10 cellular contexts compared by ENCODE assay signal in genomic region chrX:78333521-78333920, GRCh38. TPM values are rescaled to one million over a fixed set of nuclear protein-coding genes. Genes with fewer than 3 reads are reported as not detected.
DNase-seq lines count a peak whose midpoint lies in the region; ATAC-seq and TF ChIP-seq lines count a peak whose summit lies in the region.
"Had no signal": no experiment of that assay in that cellular context is flagged by ENCODE, and none has a peak within 500 bp of the region (broad histone marks: within the 10 kb centered on the region; RNA-seq: fewer than 3 reads in every experiment).

No MANE protein-coding gene starts in this region.

- CTCF ChIA-PET in activated CD4-positive, alpha-beta T cell treated with anti-CD3 and anti-CD28 coated beads, Interleukin-2, amount 10 ng/mL, durations not matched to agents 7 days and 5 days (lab: Charles Lee) = interaction anchor here (1.2 to 1.4 kb wide), 2 partner anchors 10 to 18 kb away, joined by 3 to 4 read pairs; no protein-coding TSS in a partner anchor

- H3K4me1 ChIP-seq in hepatocyte (ENCODE audit: insufficient read depth) = no peaks in the 10 kb centered on the region
- H3K4me1 ChIP-seq: colonic mucosa had no signal

- H3K36me3 ChIP-seq in hepatocyte (replicated peaks; ENCODE audit: insufficient read depth, low read depth) = no peaks in the 10 kb centered on the region
- H3K36me3 ChIP-seq: colonic mucosa had no signal

- peaks cover 8% of the 10 kb centered on the region for H3K9me3 Mint-ChIP-seq in activated CD4-positive, alpha-beta T cell treated with anti-CD3 and anti-CD28 coated beads, Interleukin-2, amount 10 ng/mL, durations not matched to agents 7 days and 5 days
- H3K9me3 Mint-ChIP-seq in naive thymus-derived CD8-positive, alpha-beta T cell = peaks cover 0 to 4% (median 3%) of the 10 kb centered on the region in 9 donors

- no peaks in the 10 kb centered on the region for H3K9me3 ChIP-seq in hepatocyte (ENCODE audit: low read depth)
- H3K9me3 ChIP-seq: colonic mucosa had no signal

- H3K79me2 ChIP-seq in hepatocyte = no peaks in the 10 kb centered on the region

- peak; percentile 27 for DNase-seq in activated CD4-positive, alpha-beta T cell treated with anti-CD3 and anti-CD28 coated beads, Interleukin-2, amount 10 ng/mL, durations not matched to agents 7 days and 5 days
- no peak for DNase-seq in activated CD4-positive, alpha-beta T cell treated with anti-CD3 and anti-CD28 coated beads for 48 hours
- DNase-seq in NAMALWA (ENCODE audit: low spot score) = peak; percentile 49
- peak in 5 of 10 donors; percentile 4 to 54 (median 12) for DNase-seq in naive thymus-derived CD8-positive, alpha-beta T cell
- DNase-seq in DMS114 treated with DMSO at 0.1 percent for 48 hours (lab: John Stamatoyannopoulos, UW; ENCODE audit: unreplicated experiment) = no peak
- DNase-seq in hepatocyte (ENCODE audit: low spot score) = no peak
- DNase-seq: colonic mucosa had no signal

- no peak for TF ChIP-seq CTCF in hepatocyte (IDR thresholded peaks at IDR 0.05; ENCODE audit: poor library complexity)

- peaks cover 64% of the 10 kb centered on the region for H3K4me1 Mint-ChIP-seq in activated CD4-positive, alpha-beta T cell treated with anti-CD3 and anti-CD28 coated beads, Interleukin-2, amount 10 ng/mL, durations not matched to agents 7 days and 5 days
- H3K4me1 Mint-ChIP-seq in naive thymus-derived CD8-positive, alpha-beta T cell = peaks cover 19 to 65% (median 42%) of the 10 kb centered on the region in 4 donors

- no peak overlapping the region for H3K4me3 Mint-ChIP-seq in activated CD4-positive, alpha-beta T cell treated with anti-CD3 and anti-CD28 coated beads, Interleukin-2, amount 10 ng/mL, durations not matched to agents 7 days and 5 days
- H3K4me3 Mint-ChIP-seq in naive thymus-derived CD8-positive, alpha-beta T cell = no peak overlapping the region

- peak; percentile 63 for ATAC-seq in GM21825 (IDR thresholded peaks at IDR 0.05; ENCODE audit: unreplicated experiment)
- peak; percentile 86 to 90 for ATAC-seq in naive thymus-derived CD8-positive, alpha-beta T cell
- ATAC-seq in GM21423 (IDR thresholded peaks at IDR 0.05; ENCODE audit: unreplicated experiment) = no peak

- peak overlapping the region; percentile 76 for H3K27ac Mint-ChIP-seq in activated CD4-positive, alpha-beta T cell treated with anti-CD3 and anti-CD28 coated beads, Interleukin-2, amount 10 ng/mL, durations not matched to agents 7 days and 5 days
- peak overlapping the region in 8 of 10 donors; percentile 28 to 83 (median 69) for H3K27ac Mint-ChIP-seq in naive thymus-derived CD8-positive, alpha-beta T cell

- no peaks in the 10 kb centered on the region for H3K27me3 ChIP-seq in hepatocyte
- H3K27me3 ChIP-seq: colonic mucosa had no signal

- no peaks in the 10 kb centered on the region for H3K27me3 Mint-ChIP-seq in activated CD4-positive, alpha-beta T cell treated with anti-CD3 and anti-CD28 coated beads, Interleukin-2, amount 10 ng/mL, durations not matched to agents 7 days and 5 days
- H3K27me3 Mint-ChIP-seq in naive thymus-derived CD8-positive, alpha-beta T cell = no peaks in the 10 kb centered on the region

- peaks cover 5% of the 10 kb centered on the region for H3K36me3 Mint-ChIP-seq in activated CD4-positive, alpha-beta T cell treated with anti-CD3 and anti-CD28 coated beads, Interleukin-2, amount 10 ng/mL, durations not matched to agents 7 days and 5 days (ENCODE audit: low read depth)
- H3K36me3 Mint-ChIP-seq in naive thymus-derived CD8-positive, alpha-beta T cell = peaks cover 0 to 3% (median 0%) of the 10 kb centered on the region in 3 donors

- H3K4me3 ChIP-seq in hepatocyte = no peak overlapping the region
- H3K4me3 ChIP-seq: colonic mucosa had no signal

- H3K4me2 ChIP-seq in hepatocyte = no peak overlapping the region

- H2AFZ ChIP-seq in hepatocyte = no peak overlapping the region

- POLR2A ChIA-PET in activated CD4-positive, alpha-beta T cell treated with anti-CD3 and anti-CD28 coated beads, Interleukin-2, amount 10 ng/mL, durations not matched to agents 7 days and 5 days (lab: Charles Lee) = no interaction called here
- POLR2A ChIA-PET in naive thymus-derived CD8-positive, alpha-beta T cell (lab: Charles Lee) = no interaction called here

- no peaks in the 10 kb centered on the region for H4K20me1 ChIP-seq in hepatocyte (ENCODE audit: insufficient read depth, poor library complexity, severe bottlenecking)

- no peak overlapping the region for H3K27ac ChIP-seq in hepatocyte
- H3K27ac ChIP-seq: colonic mucosa, HL-60 had no signal

- H3K9me2 ChIP-seq in hepatocyte (replicated peaks; ENCODE audit: insufficient read depth) = no peaks in the 10 kb centered on the region

RNA-seq across cellular contexts. Expression of gene CYSLTR1, which starts 6.1 kb away (rescaled TPM):
- total RNA-seq in activated CD4-positive, alpha-beta T cell treated with anti-CD3 and anti-CD28 coated beads, Interleukin-2, amount 10 ng/mL, durations not matched to agents 7 days and 5 days = 10 to 100 TPM; 20.8 to 23.8 TPM
- 1 to 10 TPM in 1 of 2 experiments, under 1 TPM in 1; 0.80 to 1.1 TPM for total RNA-seq in naive thymus-derived CD8-positive, alpha-beta T cell
- polyA plus RNA-seq in naive thymus-derived CD8-positive, alpha-beta T cell = under 1 TPM; 0.50 to 0.85 (median 0.73) TPM
- 0.43 and 0.44 TPM in 2 replicates for total RNA-seq in hepatocyte
- polyA plus RNA-seq in hepatocyte = 0.11 and 0.50 TPM in 2 replicates

Comparison
In these comparisons a context has a peak if more than half of its experiments do, and no peak if none do; other contexts are left out.
1. DNase-seq: peak in activated CD4-positive, alpha-beta T cell treated with anti-CD3 and anti-CD28 coated beads, Interleukin-2, amount 10 ng/mL, durations not matched to agents 7 days and 5 days (single experiment) and NAMALWA (single experiment); none in activated CD4-positive, alpha-beta T cell treated with anti-CD3 and anti-CD28 coated beads for 48 hours (single experiment), DMS114 treated with DMSO at 0.1 percent for 48 hours (single experiment) and hepatocyte (single experiment).
2. RNA of gene CYSLTR1, which starts 6.1 kb away (total RNA-seq): 20.8 to 23.8 TPM in activated CD4-positive, alpha-beta T cell treated with anti-CD3 and anti-CD28 coated beads, Interleukin-2, amount 10 ng/mL, durations not matched to agents 7 days and 5 days; 0.80 to 1.1 TPM in naive thymus-derived CD8-positive, alpha-beta T cell and 0.43 to 0.44 TPM in hepatocyte; every median in the first group is over 10 times any median in the second.